22 cellular contexts compared by ENCODE assay signal in the genomic region with DNA sequence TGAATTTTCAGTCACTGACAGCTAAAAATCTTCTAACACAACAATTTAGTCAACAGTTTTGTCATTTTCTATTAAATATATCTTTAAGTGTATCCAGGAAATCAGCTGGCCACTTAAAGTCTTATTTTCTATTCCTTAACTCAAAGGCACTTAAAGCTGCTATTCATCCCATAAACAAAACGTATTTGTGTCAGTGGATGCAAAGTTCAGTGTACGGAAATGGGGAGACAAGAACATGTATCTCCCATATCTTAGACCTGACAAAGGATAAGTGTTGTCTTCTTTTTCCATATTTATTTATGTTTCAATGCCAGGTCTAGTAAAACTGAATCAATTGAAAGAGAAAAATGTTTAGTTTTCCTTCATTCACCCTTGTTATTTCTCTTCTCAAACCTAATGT.
DNase-seq lines count a peak whose midpoint lies in the region; ATAC-seq, FAIRE-seq and TF ChIP-seq lines count a peak whose summit lies in the region.
"Had no signal": no experiment of that assay in that cellular context is flagged by ENCODE, and none has a peak within 500 bp of the region (broad histone marks: within the 10 kb centered on the region; RNA-seq: fewer than 3 reads in every experiment).

No MANE protein-coding gene starts in this region.

- peak; percentile 35 for FAIRE-seq in endothelial cell of umbilical vein (lab: Jason Lieb, UNC)
- FAIRE-seq: A204.1, GM12891, GM18507, H1 had no signal

- no peaks in the 10 kb centered on the region for H3K9me1 ChIP-seq in endothelial cell of umbilical vein (replicated peaks; ENCODE audit: control insufficient read depth, extremely low read depth, insufficient read depth, low read length)

- no peak for TF ChIP-seq POLR2A in endothelial cell of umbilical vein (IDR thresholded peaks at IDR 0.05; ENCODE audit: low read depth, low read length)

- DNase-seq in SK-MEL-5 (ENCODE audit: low read depth, low spot score): peak; percentile 90
- no peak for DNase-seq in endothelial cell of umbilical vein (ENCODE audit: low read depth, low spot score)
- DNase-seq in neural crest cell (ENCODE audit: low read depth, low spot score): no peak
- DNase-seq in NCI-H1105 treated with DMSO at 0.1 percent for 48 hours (lab: John Stamatoyannopoulos, UW): no peak
- DNase-seq in A172 (ENCODE audit: low spot score): no peak
- DNase-seq: CD4-positive, CD25-positive, alpha-beta regulatory T cell; CD8-positive, alpha-beta T cell; DMS 273 treated with DMSO at 0.1 percent for 48 hours; DMS79; EL; GDM1; GM23248; H7; HCEC 1CT had no signal

- H3K27ac Mint-ChIP-seq in neural crest cell (ENCODE audit: unreplicated experiment): peak overlapping the region; percentile 50
- H3K27ac Mint-ChIP-seq: B cell; CD4-positive, CD25-positive, alpha-beta regulatory T cell; CD8-positive, alpha-beta T cell had no signal

- no peaks in the 10 kb centered on the region for H3K79me2 ChIP-seq in endothelial cell of umbilical vein (ENCODE audit: control insufficient read depth, insufficient read depth, low read length)

- TF ChIP-seq CTCF in endothelial cell of umbilical vein (IDR thresholded peaks at IDR 0.05; ENCODE audit: extremely low read depth in 1 of 2, insufficient read depth in 1 of 2, low read depth in 1 of 2, low read length in 2 of 2) (no peak), neural crest cell (conservative IDR thresholded peaks at IDR 0.05) (no peak)

- peaks cover 28% of the 10 kb centered on the region for H3K4me1 Mint-ChIP-seq in neural crest cell
- H3K4me1 Mint-ChIP-seq: B cell; CD4-positive, CD25-positive, alpha-beta regulatory T cell had no signal

- intact Hi-C loops in endothelial cell of umbilical vein (cut with micrococcal nuclease): no loop called here

- in situ Hi-C loops in SK-MEL-5 (cut with HindIII; ENCODE audit: low pct_unique_long_range_greater_than_20kb, low sequenced_read_pairs): no loop called here

- no TSS peak for BruUV-seq in endothelial cell of umbilical vein (replicated peaks; lab: Mats Ljungman, UMichigan)

- H3K4me1 ChIP-seq in endothelial cell of umbilical vein (ENCODE audit: control insufficient read depth, extremely low read depth, insufficient read depth, low read length): no peaks in the 10 kb centered on the region
- H3K4me1 ChIP-seq: BLaER1 had no signal

- dilution Hi-C loops in endothelial cell of umbilical vein (cut with MboI; ENCODE audit: extremely low pct_ligation_motif_present, low sequenced_read_pairs): no loop called here

- H4K20me1 ChIP-seq in endothelial cell of umbilical vein (replicated peaks; ENCODE audit: control insufficient read depth, extremely low read depth, insufficient read depth, low read length): no peaks in the 10 kb centered on the region
- H4K20me1 ChIP-seq: BLaER1 had no signal

- ATAC-seq in GM19395 (IDR thresholded peaks at IDR 0.05; ENCODE audit: unreplicated experiment): no peak
- ATAC-seq: CD8-positive, alpha-beta T cell had no signal

- H3K4me3 Mint-ChIP-seq in neural crest cell: no peak overlapping the region
- H3K4me3 Mint-ChIP-seq: B cell; CD4-positive, CD25-positive, alpha-beta regulatory T cell; CD8-positive, alpha-beta T cell had no signal

- H3K27ac ChIP-seq in endothelial cell of umbilical vein (ENCODE audit: insufficient read depth, low read depth, low read length): no peak overlapping the region
- H3K27ac ChIP-seq: BLaER1, C4-2B, GM23248 had no signal

- no peaks in the 10 kb centered on the region for H3K9me3 ChIP-seq in endothelial cell of umbilical vein (replicated peaks; ENCODE audit: control insufficient read depth, insufficient read depth, low read length)
- H3K9me3 ChIP-seq: BLaER1 had no signal

- H3K4me3 ChIP-seq in endothelial cell of umbilical vein (replicated peaks in 1 of 3; ENCODE audit: insufficient read depth in 1 of 3, low read depth in 1 of 3, low read length in 3 of 3): no peak overlapping the region
- H3K4me3 ChIP-seq: BLaER1, GM23248 had no signal

- H3K27me3 Mint-ChIP-seq in neural crest cell (ENCODE audit: low read depth): no peaks in the 10 kb centered on the region
- H3K27me3 Mint-ChIP-seq: B cell; CD4-positive, CD25-positive, alpha-beta regulatory T cell had no signal

- H3K4me2 ChIP-seq in endothelial cell of umbilical vein (ENCODE audit: insufficient read depth, low read length): no peak overlapping the region
- H3K4me2 ChIP-seq: BLaER1 had no signal

- no peaks in the 10 kb centered on the region for H3K36me3 ChIP-seq in endothelial cell of umbilical vein (ENCODE audit: control insufficient read depth in 2 of 2, extremely low read depth in 1 of 2, insufficient read depth in 2 of 2, low read length in 2 of 2)
- H3K36me3 ChIP-seq: BLaER1 had no signal

- H3K27me3 ChIP-seq in endothelial cell of umbilical vein (ENCODE audit: control insufficient read depth in 2 of 2, insufficient read depth in 2 of 2, low read length in 2 of 2): no peaks in the 10 kb centered on the region
- H3K27me3 ChIP-seq: BLaER1 had no signal

- H3K36me3 Mint-ChIP-seq in neural crest cell (ENCODE audit: low read depth): no peaks in the 10 kb centered on the region
- H3K36me3 Mint-ChIP-seq: CD4-positive, CD25-positive, alpha-beta regulatory T cell; CD8-positive, alpha-beta T cell had no signal

- CTCF ChIA-PET in endothelial cell of umbilical vein (lab: Charles Lee): no interaction called here

- H2AFZ ChIP-seq in endothelial cell of umbilical vein (ENCODE audit: low read depth, low read length): no peak overlapping the region
- H2AFZ ChIP-seq: GM23248 had no signal

- H3K9ac ChIP-seq in endothelial cell of umbilical vein (replicated peaks; ENCODE audit: extremely low read depth, insufficient read depth, low read length): no peak overlapping the region
- H3K9ac ChIP-seq: BLaER1, GM23248 had no signal

- POLR2A ChIA-PET in endothelial cell of umbilical vein (lab: Charles Lee): no interaction called here

- no peaks in the 10 kb centered on the region for H3K9me3 Mint-ChIP-seq in neural crest cell
- H3K9me3 Mint-ChIP-seq: CD8-positive, alpha-beta T cell had no signal

TF ChIP-seq in endothelial cell of umbilical vein, 7 proteins besides CTCF, POLR2A, EP300 and RAD21:
- TF ChIP-seq, protein P1, sequence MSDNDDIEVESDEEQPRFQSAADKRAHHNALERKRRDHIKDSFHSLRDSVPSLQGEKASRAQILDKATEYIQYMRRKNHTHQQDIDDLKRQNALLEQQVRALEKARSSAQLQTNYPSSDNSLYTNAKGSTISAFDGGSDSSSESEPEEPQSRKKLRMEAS (IDR thresholded peaks at IDR 0.05; ENCODE audit: insufficient read depth, insufficient read length): no peak
- TF ChIP-seq JUN (IDR thresholded peaks at IDR 0.05; ENCODE audit: borderline replicate concordance, insufficient read depth, insufficient read length, low read depth) (no peak), POLR2AphosphoS5 (IDR thresholded peaks at IDR 0.05; ENCODE audit: insufficient read depth, low read depth, low read length) (no peak), EZH2 (IDR thresholded peaks at IDR 0.05; ENCODE audit: borderline replicate concordance, low read depth, low read length, severe bottlenecking) (no peak), GATA2 (IDR thresholded peaks at IDR 0.05; ENCODE audit: insufficient read depth, insufficient read length, low read depth, low read length) (no peak), FOS (IDR thresholded peaks at IDR 0.05; ENCODE audit: borderline replicate concordance, insufficient read depth, low read length) (no peak), MYC (IDR thresholded peaks at IDR 0.05; ENCODE audit: low read depth, low read length) (no peak)
TF ChIP-seq in endothelial cell of umbilical vein: peak in this region for 0.
